8 cellular contexts compared by ENCODE assay signal in the genomic region with DNA sequence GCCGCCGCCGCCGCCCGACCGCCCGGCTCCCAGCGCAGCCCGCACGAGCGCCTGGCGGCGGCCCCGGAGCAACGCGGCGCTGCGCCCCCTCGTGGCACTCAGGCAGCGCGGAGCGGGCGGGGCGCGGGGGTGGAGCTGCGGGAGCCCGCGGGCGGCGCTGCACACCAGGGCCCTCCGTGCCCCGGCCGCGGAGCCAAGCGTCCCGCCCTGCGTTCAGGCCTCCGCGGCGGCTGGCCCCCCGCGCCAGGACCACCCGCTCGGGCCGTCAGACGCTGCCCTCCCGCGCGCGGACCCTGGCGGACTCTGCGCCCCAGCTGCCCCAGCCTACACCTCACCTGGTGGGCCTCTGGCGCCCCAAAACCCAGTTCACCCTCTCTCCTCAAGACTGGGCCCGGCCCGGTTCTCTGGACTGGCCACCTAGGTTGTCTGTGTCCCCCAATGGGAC. TPM values are rescaled to one million over a fixed set of nuclear protein-coding genes. Genes with fewer than 3 reads are reported as not detected.
DNase-seq lines count a peak whose midpoint lies in the region; ATAC-seq and TF ChIP-seq lines count a peak whose summit lies in the region.

A gene (minus strand): TSS at position 75 of the 445 bp plus-strand sequence. CDS start 71,159 bp downstream, outside the sequence.

- H3K36me3 ChIP-seq in HUES64 (ENCODE audit: insufficient read depth, low read length) (no peaks in the 10 kb centered on the region), brain microvascular endothelial cell (replicated peaks) (no peaks in the 10 kb centered on the region), iPS-20b (ENCODE audit: insufficient read depth, low read depth, low read length) (no peaks in the 10 kb centered on the region)

- H3K4me3 ChIP-seq in HUES64 (ENCODE audit: low read length) = peak within 1 kb of the TSS; percentile 52
- H3K4me3 ChIP-seq in brain microvascular endothelial cell (ENCODE audit: low read depth, low read length) = peak within 1 kb of the TSS; percentile 37
- peak within 1 kb of the TSS; percentile 63 for H3K4me3 ChIP-seq in iPS-20b (ENCODE audit: low read length)

- no peaks in the 10 kb centered on the region for H3K4me1 ChIP-seq in HUES64 (ENCODE audit: insufficient read depth, low read length)
- no peaks in the 10 kb centered on the region for H3K4me1 ChIP-seq in iPS-20b (ENCODE audit: insufficient read depth, low read length)

- WGBS in HUES64 = 6% methylated on average over 55 of the region's 55 CpGs

- H3K27me3 ChIP-seq in HUES64 (ENCODE audit: insufficient read depth, low read length) = peaks cover 30% of the 10 kb centered on the region
- peaks cover 11% of the 10 kb centered on the region for H3K27me3 ChIP-seq in brain microvascular endothelial cell (replicated peaks)
- H3K27me3 ChIP-seq in iPS-20b (ENCODE audit: insufficient read depth, low read length) = peaks cover 30% of the 10 kb centered on the region

- peak; percentile 72 for ATAC-seq in GM18868 (IDR thresholded peaks at IDR 0.05; ENCODE audit: unreplicated experiment)

- peak within 1 kb of the TSS; percentile 46; the same call in 1 of the 2 replicates for H3K9ac ChIP-seq in HUES64 (ENCODE audit: low read depth, low read length)
- no peak within 1 kb of the TSS for H3K9ac ChIP-seq in iPS-20b (ENCODE audit: low read depth, low read length)

- H3K9me3 ChIP-seq in HUES64 (ENCODE audit: insufficient read depth, low read depth, low read length) (no peaks in the 10 kb centered on the region), iPS-20b (ENCODE audit: insufficient read depth, low read depth, low read length) (no peaks in the 10 kb centered on the region)

- DNase-seq in AG08395 (ENCODE audit: low spot score) = peak; percentile 76
- peak; percentile 84 for DNase-seq in UCSD-AML1 (lab: John Stamatoyannopoulos, UW; ENCODE audit: unreplicated experiment)
- DNase-seq in brain microvascular endothelial cell = no peak
- DNase-seq in stimulated activated CD4-positive, alpha-beta T cell treated with anti-CD3 and anti-CD28 coated beads, Interleukin-12 subunit alpha, Interleukin-12 subunit beta, amount 100 ng/mL, for 4 hours = peak; percentile 69
- DNase-seq in NK-92 treated with Interleukin-12 subunit alpha and Interleukin-12 subunit beta, amount 100 ng/mL, for 24 hours (lab: John Stamatoyannopoulos, UW) = no peak

- in situ Hi-C loops in brain microvascular endothelial cell (cut with HindIII; ENCODE audit: low pct_ligation_motif_present, low sequenced_read_pairs) = no loop called here

- peak; percentile 43 for TF ChIP-seq CTCF in brain microvascular endothelial cell (IDR thresholded peaks at IDR 0.05; ENCODE audit: low read depth, low read length, missing control alignments)

- H3K27ac ChIP-seq in HUES64 (ENCODE audit: low read depth, low read length) (no peak within 1 kb of the TSS), brain microvascular endothelial cell (no peak within 1 kb of the TSS), iPS-20b (ENCODE audit: low read length) (no peak within 1 kb of the TSS)

RNA-seq across cellular contexts. Expression of the gene that starts here (rescaled TPM):
- 0.65 TPM for polyA plus RNA-seq in HUES64 (2013, experiment 1 of 2)
- polyA plus RNA-seq in HUES64 (2013, experiment 2 of 2) = 0.70 TPM

Comparison
In these comparisons a context has a peak if more than half of its experiments do, and no peak if none do; other contexts are left out.
1. DNase-seq: peak in AG08395 (single experiment), UCSD-AML1 (single experiment) and stimulated activated CD4-positive, alpha-beta T cell treated with anti-CD3 and anti-CD28 coated beads, Interleukin-12 subunit alpha, Interleukin-12 subunit beta, amount 100 ng/mL, for 4 hours (single experiment); none in brain microvascular endothelial cell (single experiment) and NK-92 treated with Interleukin-12 subunit alpha and Interleukin-12 subunit beta, amount 100 ng/mL, for 24 hours (single experiment).
2. Peak in every context shown above with its lines, with median percentiles within 50 percentile points of each other: H3K4me3 ChIP-seq.